7 cellular contexts compared by ENCODE assay signal in the genomic region with DNA sequence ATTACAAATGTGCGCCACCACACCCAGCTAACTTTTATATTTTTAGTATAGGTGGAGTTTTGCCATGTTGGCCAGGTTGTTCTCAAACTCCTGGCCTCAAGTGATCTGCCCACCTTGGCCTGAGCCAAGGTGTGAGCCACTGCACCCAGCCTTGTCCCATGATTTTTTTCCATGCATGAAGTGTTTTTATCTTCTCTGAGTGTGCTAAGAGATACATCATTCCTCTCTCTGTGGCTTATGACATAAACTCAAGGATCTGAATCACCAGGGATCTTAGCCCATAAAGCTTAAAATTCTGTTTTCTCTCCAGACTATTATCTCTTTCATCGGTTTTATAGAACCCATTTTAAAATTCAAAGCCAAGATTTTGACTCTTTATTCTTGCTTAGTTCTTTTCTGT.
"Had no signal": no experiment of that assay in that cellular context is flagged by ENCODE, and none has a peak within 500 bp of the region (broad histone marks: within the 10 kb centered on the region; RNA-seq: fewer than 3 reads in every experiment).

No MANE protein-coding gene starts in this region.

- H3K36me3 ChIP-seq: HAP-1 had no signal

- ATAC-seq: HCT116, K562 had no signal

- DNase-seq: GOT3, H7, HFFc6, IMR-90 had no signal

- H3K9me3 ChIP-seq: HAP-1 had no signal

- H3K4me3 Mint-ChIP-seq: HFFc6 had no signal

- H3K4me3 ChIP-seq: HAP-1, K562 had no signal

- H3K27ac Mint-ChIP-seq: HFFc6 had no signal
